Comparison of ENCODE assay signal across 1 cellular context in genomic region chr11:7690648-7691047, GRCh38.
TF ChIP-seq lines count a peak whose summit lies in the region.

No MANE protein-coding gene starts in this region.

TF ChIP-seq in SK-N-SH, 30 proteins besides CTCF, POLR2A, EP300 and RAD21 (continued from another document):
- TF ChIP-seq RFX5 (IDR thresholded peaks at IDR 0.05; ENCODE audit: low read length) (no peak), NRF1 (IDR thresholded peaks at IDR 0.05; ENCODE audit: low read depth, low read length) (no peak), USF2 (IDR thresholded peaks at IDR 0.05; ENCODE audit: borderline replicate concordance, low read depth, low read length) (no peak), TCF12 (IDR thresholded peaks at IDR 0.05) (no peak), SMC3 (IDR thresholded peaks at IDR 0.05; ENCODE audit: low read depth, low read length) (no peak), USF1 (IDR thresholded peaks at IDR 0.05; ENCODE audit: borderline replicate concordance, low read depth) (no peak)
